Comparison of ENCODE assay signal across 10 cellular contexts in genomic region chr4:163663454-163664225, GRCh38.
DNase-seq lines count a peak whose midpoint lies in the region; ATAC-seq lines count a peak whose summit lies in the region.
"Had no signal": no experiment of that assay in that cellular context is flagged by ENCODE, and none has a peak within 500 bp of the region (broad histone marks: within the 10 kb centered on the region; RNA-seq: fewer than 3 reads in every experiment).

No MANE protein-coding gene starts in this region.

- H3K27me3 Mint-ChIP-seq in naive thymus-derived CD8-positive, alpha-beta T cell: no peaks in the 10 kb centered on the region
- H3K27me3 Mint-ChIP-seq: activated naive CD4-positive, alpha-beta T cell treated with anti-CD3 and anti-CD28 coated beads, Interleukin-2, amount 10 ng/mL, durations not matched to agents 7 days and 5 days had no signal

- POLR2A ChIA-PET in naive thymus-derived CD8-positive, alpha-beta T cell (lab: Charles Lee): interaction anchor here (1.0 to 1.5 kb wide), 2 partner anchors 12 to 105 kb away, joined by 3 read pairs; no protein-coding TSS in a partner anchor

- peak overlapping the region in 6 of 10 donors; percentile 18 to 84 (median 35) for H3K27ac Mint-ChIP-seq in naive thymus-derived CD8-positive, alpha-beta T cell
- H3K27ac Mint-ChIP-seq: activated naive CD4-positive, alpha-beta T cell treated with anti-CD3 and anti-CD28 coated beads, Interleukin-2, amount 10 ng/mL, durations not matched to agents 7 days and 5 days had no signal

- H3K4me3 Mint-ChIP-seq in naive thymus-derived CD8-positive, alpha-beta T cell: peak overlapping the region in 3 of 10 donors; percentile 10 to 46 (median 17)
- H3K4me3 Mint-ChIP-seq: activated naive CD4-positive, alpha-beta T cell treated with anti-CD3 and anti-CD28 coated beads, Interleukin-2, amount 10 ng/mL, durations not matched to agents 7 days and 5 days had no signal

- peaks cover 12 to 70% (median 42%) of the 10 kb centered on the region in 4 donors for H3K4me1 Mint-ChIP-seq in naive thymus-derived CD8-positive, alpha-beta T cell

- ATAC-seq in GM18870 (IDR thresholded peaks at IDR 0.05; ENCODE audit: unreplicated experiment) (peak; percentile 84), GM21737 (IDR thresholded peaks at IDR 0.05; ENCODE audit: unreplicated experiment) (peak; percentile 81), HG03442 (IDR thresholded peaks at IDR 0.05; ENCODE audit: unreplicated experiment) (peak; percentile 80)
- ATAC-seq in naive thymus-derived CD8-positive, alpha-beta T cell: peak in 1 of 2 donors; percentile 37

- no peak for DNase-seq in naive thymus-derived CD8-positive, alpha-beta T cell
- no peak for DNase-seq in NCI-H128 (lab: John Stamatoyannopoulos, UW; ENCODE audit: unreplicated experiment)
- DNase-seq in NCI-H446 (lab: John Stamatoyannopoulos, UW): no peak
- no peak for DNase-seq in activated gamma-delta T cell treated with Interleukin-2 at 50 U/mL for 16 hours
- DNase-seq: activated naive CD4-positive, alpha-beta T cell treated with anti-CD3 and anti-CD28 coated beads, Interleukin-2, amount 10 ng/mL, durations not matched to agents 7 days and 5 days; erythroblast; NCI-H1092 had no signal

- no peaks in the 10 kb centered on the region for H3K9me3 Mint-ChIP-seq in naive thymus-derived CD8-positive, alpha-beta T cell
- H3K9me3 Mint-ChIP-seq: activated naive CD4-positive, alpha-beta T cell treated with anti-CD3 and anti-CD28 coated beads, Interleukin-2, amount 10 ng/mL, durations not matched to agents 7 days and 5 days had no signal

- H3K36me3 Mint-ChIP-seq in naive thymus-derived CD8-positive, alpha-beta T cell: peaks cover 0 to 12% (median 0%) of the 10 kb centered on the region in 3 donors
- H3K36me3 Mint-ChIP-seq: activated naive CD4-positive, alpha-beta T cell treated with anti-CD3 and anti-CD28 coated beads, Interleukin-2, amount 10 ng/mL, durations not matched to agents 7 days and 5 days had no signal
